ENCODE assay signal across 23 cellular contexts in the genomic region with DNA sequence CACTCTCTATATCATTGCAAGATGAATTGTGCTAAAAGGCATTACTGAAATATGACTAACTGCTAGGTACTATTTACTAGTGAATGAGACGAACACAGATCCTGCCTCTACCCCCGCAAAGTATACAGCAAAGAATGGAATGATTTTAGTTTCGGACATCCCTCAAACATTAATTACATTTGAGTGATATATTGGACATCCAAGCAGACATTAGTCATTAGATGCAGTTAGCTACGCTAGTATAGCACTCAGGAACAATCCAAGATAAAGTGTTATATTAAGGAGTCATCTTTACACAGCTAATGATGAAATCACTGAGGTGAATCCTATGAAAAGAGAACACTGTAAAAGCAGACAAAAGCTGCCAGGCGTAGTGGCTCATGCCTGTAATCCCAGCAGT. TPM values are rescaled to one million over a fixed set of nuclear protein-coding genes. Genes with fewer than 3 reads are reported as not detected.
DNase-seq lines count a peak whose midpoint lies in the region; ATAC-seq, FAIRE-seq and TF ChIP-seq lines count a peak whose summit lies in the region.
"Had no signal": no experiment of that assay in that cellular context is flagged by ENCODE, and none has a peak within 500 bp of the region (broad histone marks: within the 10 kb centered on the region; RNA-seq: fewer than 3 reads in every experiment).

No MANE protein-coding gene starts in this region.

- CTCF ChIA-PET in SK-N-SH (lab: Yijun Ruan, JAX) (no interaction called here), RWPE1 (lab: Yijun Ruan, JAX) (no interaction called here)

- no peaks in the 10 kb centered on the region for H3K9me3 ChIP-seq in SK-N-SH
- H3K9me3 ChIP-seq in parathyroid adenoma (ENCODE audit: control insufficient read depth, low read length), result no peaks in the 10 kb centered on the region
- H3K9me3 ChIP-seq: BLaER1 treated with 17β-estradiol and CSF1 and Interleukin-3, amounts not matched to agents 10 nM and 100 nM; Peyer's patch; SJCRH30 had no signal

- no peaks in the 10 kb centered on the region for H4K20me1 ChIP-seq in SK-N-SH (ENCODE audit: insufficient read depth)

- H3K27me3 ChIP-seq in SK-N-SH (ENCODE audit: insufficient read depth) (no peaks in the 10 kb centered on the region), parathyroid adenoma (ENCODE audit: control insufficient read depth, insufficient read depth, low read length) (no peaks in the 10 kb centered on the region)
- H3K27me3 ChIP-seq: BLaER1 treated with 17β-estradiol and CSF1 and Interleukin-3, amounts not matched to agents 10 nM and 100 nM; Peyer's patch; SJCRH30 had no signal

- TF ChIP-seq RAD21 in SK-N-SH (IDR thresholded peaks at IDR 0.05; ENCODE audit: low read length), result no peak

- H3K4me2 ChIP-seq in SK-N-SH (no peak overlapping the region), parathyroid adenoma (ENCODE audit: low read length) (peak overlapping the region; percentile 13)
- H3K4me2 ChIP-seq: BLaER1 treated with 17β-estradiol and CSF1 and Interleukin-3, amounts not matched to agents 10 nM and 100 nM had no signal

- no peak for TF ChIP-seq EP300 in SK-N-SH (IDR thresholded peaks at IDR 0.05; ENCODE audit: borderline replicate concordance in 1 of 2, low read depth in 1 of 2, low read length in 1 of 2)

- H3K9ac ChIP-seq in SK-N-SH (no peak overlapping the region), parathyroid adenoma (no peak overlapping the region)
- H3K9ac ChIP-seq: BLaER1 treated with 17β-estradiol and CSF1 and Interleukin-3, amounts not matched to agents 10 nM and 100 nM had no signal

- no peak for DNase-seq in SK-N-SH
- DNase-seq in RWPE1 (ENCODE audit: low spot score), result peak; percentile 13
- peak; percentile 19 for DNase-seq in epithelial cell of esophagus (ENCODE audit: low read depth)
- DNase-seq in frontal cortex (ENCODE audit: low spot score in 2 of 2), result no peak
- DNase-seq: CD4-positive, alpha-beta T cell; COR-L47; DND-41; HCEC 1CT; IMR-90; KG1; MM.1S; NCI-H1694; NCI-H2029 treated with DMSO at 0.1 percent for 48 hours; NCI-H446 treated with DMSO at 0.1 percent for 48 hours; Peyer's patch; SJCRH30 had no signal

- no peak for TF ChIP-seq CTCF in SK-N-SH (IDR thresholded peaks at IDR 0.05)
- TF ChIP-seq CTCF in RWPE1 (conservative IDR thresholded peaks at IDR 0.05; ENCODE audit: low read depth), result no peak
- TF ChIP-seq CTCF in epithelial cell of esophagus (IDR thresholded peaks at IDR 0.05; ENCODE audit: insufficient read depth, low read depth, low read length, missing control alignments), result no peak
- no peak for TF ChIP-seq CTCF in parathyroid adenoma (IDR thresholded peaks at IDR 0.05)

- H2AFZ ChIP-seq in SK-N-SH (ENCODE audit: low read depth), result no peak overlapping the region
- peak overlapping the region; percentile 34 for H2AFZ ChIP-seq in parathyroid adenoma

- H3K36me3 ChIP-seq in SK-N-SH (replicated peaks in 1 of 2; ENCODE audit: control insufficient read depth in 1 of 2, insufficient read depth in 2 of 2, low read length in 1 of 2) (peaks cover 17 to 18% of the 10 kb centered on the region in 2 experiments), parathyroid adenoma (ENCODE audit: control insufficient read depth, insufficient read depth, low read length) (no peaks in the 10 kb centered on the region)

- no peaks in the 10 kb centered on the region for H3K9me2 ChIP-seq in SK-N-SH

- no peak for FAIRE-seq in frontal cortex (lab: Jason Lieb, UNC)
- FAIRE-seq: A204.1, GM12892, H1 had no signal

- no peak overlapping the region for H3K27ac ChIP-seq in SK-N-SH (ENCODE audit: low read depth in 2 of 2, low read length in 1 of 2)
- no peak overlapping the region for H3K27ac ChIP-seq in RWPE1
- peak overlapping the region; percentile 92 for H3K27ac ChIP-seq in parathyroid adenoma
- H3K27ac ChIP-seq: BLaER1 treated with 17β-estradiol and CSF1 and Interleukin-3, amounts not matched to agents 10 nM and 100 nM; Peyer's patch; SJCRH30 had no signal

- H3K4me1 ChIP-seq in SK-N-SH (ENCODE audit: control insufficient read depth in 1 of 2, insufficient read depth in 2 of 2, low read depth in 1 of 2, low read length in 1 of 2) (no peaks in the 10 kb centered on the region), parathyroid adenoma (peaks cover 31% of the 10 kb centered on the region)
- H3K4me1 ChIP-seq: Peyer's patch, SJCRH30 had no signal

- H3K79me2 ChIP-seq in SK-N-SH (ENCODE audit: insufficient read depth) (no peaks in the 10 kb centered on the region), parathyroid adenoma (peaks cover under 1% of the 10 kb centered on the region)

- H3F3A ChIP-seq in SK-N-SH (replicated peaks; ENCODE audit: insufficient read depth), result peaks cover 9% of the 10 kb centered on the region

- peak; percentile 48 for ATAC-seq in SK-N-SH treated with all-trans-retinoic acid at 6 μM for 48 hours
- no peak for ATAC-seq in GM21381 (IDR thresholded peaks at IDR 0.05; ENCODE audit: unreplicated experiment)

- H3K4me3 ChIP-seq in SK-N-SH (ENCODE audit: low read depth in 2 of 2, low read length in 1 of 2) (no peak overlapping the region), epithelial cell of esophagus (ENCODE audit: low read length) (no peak overlapping the region), parathyroid adenoma (ENCODE audit: low read depth, low read length) (peak overlapping the region; percentile 22)
- H3K4me3 ChIP-seq: BLaER1 treated with 17β-estradiol and CSF1 and Interleukin-3, amounts not matched to agents 10 nM and 100 nM; Peyer's patch; SJCRH30 had no signal

- POLR2A ChIA-PET in SK-N-SH (lab: Yijun Ruan, JAX) (no interaction called here), RWPE1 (lab: Yijun Ruan, JAX; ENCODE audit: low non-redundant PET) (no interaction called here)

- 71% methylated on average over 5 of the region's 5 CpGs for WGBS in SK-N-SH (ENCODE audit: low lambda C conversion rate)

TF ChIP-seq in SK-N-SH treated with all-trans-retinoic acid at 6 μM for 48 hours, 23 proteins besides CTCF, POLR2A, EP300 and RAD21:
- TF ChIP-seq ZFP30 (CRISPR knock-in tag; IDR thresholded peaks at IDR 0.05) (no peak), ISL1 (CRISPR knock-in tag; IDR thresholded peaks at IDR 0.05) (peak; percentile 62)
TF ChIP-seq in SK-N-SH treated with all-trans-retinoic acid at 6 μM for 48 hours: peak in this region for 1.

TF ChIP-seq in SK-N-SH, 30 proteins besides CTCF, POLR2A, EP300 and RAD21 (continues in another document):
- TF ChIP-seq RCOR1 (IDR thresholded peaks at IDR 0.05; ENCODE audit: low read length) (no peak), MXI1 (IDR thresholded peaks at IDR 0.05; ENCODE audit: low read depth, low read length) (no peak), ZBTB33 (IDR thresholded peaks at IDR 0.05; ENCODE audit: borderline replicate concordance, low read depth) (no peak), TCF12 (IDR thresholded peaks at IDR 0.05) (no peak), JUND (IDR thresholded peaks at IDR 0.05) (no peak), ELF1 (IDR thresholded peaks at IDR 0.05) (no peak), USF2 (IDR thresholded peaks at IDR 0.05; ENCODE audit: borderline replicate concordance, low read depth, low read length) (no peak), MEF2A (IDR thresholded peaks at IDR 0.05; ENCODE audit: borderline replicate concordance, low read depth) (no peak)

RNA-seq across cellular contexts. Expression of gene TAF3, which starts 7.3 kb away (rescaled TPM):
- polyA plus RNA-seq in SK-N-SH (2012; rRNA removed), result 1.7 and 2.4 TPM in 2 replicates
- polyA plus RNA-seq in SK-N-SH (2012; cell fraction: cytosol; rRNA removed), result 2.6 and 2.7 TPM in 2 replicates
- polyA plus RNA-seq in SK-N-SH (2012; cell fraction: nucleus; rRNA removed), result 1.9 and 2.3 TPM in 2 replicates
- total RNA-seq in frontal cortex, result 2.4 TPM

RNA-seq across cellular contexts. Expression of gene ATP5F1C, which starts 23.0 kb away (rescaled TPM):
- 299 and 331 TPM in 2 replicates for polyA plus RNA-seq in SK-N-SH (2012; rRNA removed)
- polyA plus RNA-seq in SK-N-SH (2012; cell fraction: cytosol; rRNA removed), result 366 and 469 TPM in 2 replicates
- polyA plus RNA-seq in SK-N-SH (2012; cell fraction: nucleus; rRNA removed), result 138 and 187 TPM in 2 replicates
- 422 TPM for total RNA-seq in frontal cortex

RNA-seq across cellular contexts. Expression of gene KIN, which starts 23.2 kb away (rescaled TPM):
- polyA plus RNA-seq in SK-N-SH (2012; rRNA removed), result 3.2 and 4.4 TPM in 2 replicates
- polyA plus RNA-seq in SK-N-SH (2012; cell fraction: cytosol; rRNA removed), result 3.2 and 7.9 TPM in 2 replicates
- 4.1 and 10.3 TPM in 2 replicates for polyA plus RNA-seq in SK-N-SH (2012; cell fraction: nucleus; rRNA removed)
- 9.4 TPM for total RNA-seq in frontal cortex

Comparison
In these comparisons a context has a peak if more than half of its experiments do, and no peak if none do; other contexts are left out.
1. DNase-seq: peak in RWPE1 (single experiment) and epithelial cell of esophagus (single experiment); none in SK-N-SH (single experiment) and frontal cortex (0 of 2).